ENCODE assay signal across 8 cellular contexts in genomic region chr1:29698033-29698432, GRCh38.
DNase-seq lines count a peak whose midpoint lies in the region; ATAC-seq and TF ChIP-seq lines count a peak whose summit lies in the region.

No MANE protein-coding gene starts in this region.

- TF ChIP-seq CTCF in GM12874 (IDR thresholded peaks at IDR 0.05; ENCODE audit: insufficient read depth, low read depth, low read length) = 0 out of 2 replicates have a peak, but pooled peaks have one; percentile 18

- peaks cover 3% of the 10 kb centered on the region; the same call in 1 of the 2 replicates for H3K27me3 ChIP-seq in SJCRH30

- H3K9me3 ChIP-seq in SJCRH30 (replicated peaks) = no peaks in the 10 kb centered on the region

- no peaks in the 10 kb centered on the region for H3K4me1 ChIP-seq in SJCRH30

- H3K4me3 ChIP-seq in SJCRH30 = no peak overlapping the region

- no peaks in the 10 kb centered on the region for H3K36me3 ChIP-seq in SJCRH30

- no peak for ATAC-seq in HG02642 (IDR thresholded peaks at IDR 0.05; ENCODE audit: poor library complexity, unreplicated experiment)

- DNase-seq in A172 (ENCODE audit: low spot score) (peak; percentile 48), SJCRH30 (peak; percentile 74 to 83), glomerular visceral epithelial cell (ENCODE audit: extremely low spot score) (peak; percentile 58), SKM-1 treated with dmso at 0.1 percent for 144 hours (lab: John Stamatoyannopoulos, UW; ENCODE audit: unreplicated experiment) (no peak), foreskin melanocyte (no peak), cerebellar nuclear complex (lab: John Stamatoyannopoulos, UW) (no peak)

- no peak overlapping the region for H3K27ac ChIP-seq in SJCRH30

Comparison
In these comparisons a context has a peak if more than half of its experiments do, and no peak if none do; other contexts are left out.
1. DNase-seq: peak in A172 (single experiment), SJCRH30 (2 of 2) and glomerular visceral epithelial cell (single experiment); none in SKM-1 treated with dmso at 0.1 percent for 144 hours (single experiment), foreskin melanocyte (single experiment) and cerebellar nuclear complex (0 of 2).